ENCODE assay signal across 1 cellular context in the genomic region with DNA sequence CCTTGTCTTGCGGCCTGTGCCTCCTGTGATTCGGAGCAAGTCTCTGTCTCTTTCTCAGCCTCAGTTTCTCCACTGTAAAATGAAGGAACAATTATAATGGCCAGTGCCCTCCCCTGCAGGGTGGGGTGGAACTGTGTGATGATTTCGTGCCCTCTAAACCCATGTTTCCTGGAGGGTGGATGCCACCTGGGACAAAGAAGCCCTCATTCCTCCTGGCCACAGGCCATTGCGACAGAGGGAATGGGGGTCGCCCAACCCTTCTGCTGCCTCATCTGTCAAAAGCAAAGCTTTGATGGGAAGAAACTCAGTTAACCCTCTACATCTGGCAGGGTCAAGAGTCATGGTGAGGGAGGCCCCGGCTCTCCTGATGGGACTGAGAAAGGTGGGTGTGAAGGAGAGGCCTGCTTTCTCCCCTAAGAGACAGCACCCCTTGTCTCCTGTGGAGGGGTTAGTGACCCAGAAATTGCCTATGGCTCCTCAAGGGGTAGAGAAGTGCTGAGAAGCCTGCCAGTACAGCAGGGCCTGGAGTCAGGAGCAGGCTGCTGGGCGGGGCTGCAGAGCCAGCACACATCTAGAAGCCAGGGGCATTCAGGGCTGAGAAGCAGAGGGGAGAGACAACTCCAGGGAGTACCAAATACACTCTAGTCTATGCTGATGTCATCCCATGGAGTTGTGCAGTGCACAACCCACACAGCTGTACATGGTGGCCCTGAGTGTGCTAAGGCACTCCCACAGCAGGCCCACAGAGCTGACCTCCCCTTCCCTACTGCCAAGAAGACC.
TF ChIP-seq lines count a peak whose summit lies in the region.

No MANE protein-coding gene starts in this region.

TF ChIP-seq in H1, 55 proteins besides CTCF, POLR2A, EP300 and RAD21:
- TF ChIP-seq RXRA (IDR thresholded peaks at IDR 0.05; ENCODE audit: insufficient read depth, low read depth, low read length) (no peak), ASH2L (IDR thresholded peaks at IDR 0.05; ENCODE audit: low read length) (peak; percentile 26), KDM1A (IDR thresholded peaks at IDR 0.05; ENCODE audit: borderline replicate concordance, low read length) (peak; percentile 52; the same call in 1 of the 2 replicates)
